ENCODE assay signal across 11 cellular contexts in genomic region chr17:41813699-41814124, GRCh38. TPM values are rescaled to one million over a fixed set of nuclear protein-coding genes. Genes with fewer than 3 reads are reported as not detected.
A peak's percentile ranks its signal among the peaks of the same experiment; 100 is the strongest.
DNase-seq lines count a peak whose midpoint lies in the region; ATAC-seq and TF ChIP-seq lines count a peak whose summit lies in the region.
"Had no signal": no experiment of that assay in that cellular context is flagged by ENCODE, and none has a peak within 500 bp of the region (broad histone marks: within the 10 kb centered on the region; RNA-seq: fewer than 3 reads in every experiment).

No MANE protein-coding gene starts in this region.

- peak overlapping the region; percentile 92 for H3K4me3 ChIP-seq in astrocyte of the spinal cord (ENCODE audit: low read depth, low read length)
- H3K4me3 ChIP-seq in lower lobe of right lung = peak overlapping the region; percentile 84
- H3K4me3 ChIP-seq in tibial artery = peak overlapping the region; percentile 59 to 84

- POLR2A ChIA-PET in activated naive CD8-positive, alpha-beta T cell treated with anti-CD3 and anti-CD28 coated beads, Interleukin-2, amount 10 ng/mL, durations not matched to agents 7 days and 5 days (lab: Charles Lee) = no interaction called here

- no peak for DNase-seq in activated naive CD8-positive, alpha-beta T cell treated with anti-CD3 and anti-CD28 coated beads, Interleukin-2, amount 10 ng/mL, durations not matched to agents 7 days and 5 days
- no peak for DNase-seq in activated naive CD8-positive, alpha-beta T cell treated with anti-CD3 and anti-CD28 coated beads for 36 hours
- no peak for DNase-seq in astrocyte of the spinal cord (ENCODE audit: low read depth, low spot score)
- DNase-seq in lower lobe of right lung = no peak
- no peak for DNase-seq in tibial artery
- DNase-seq in central memory CD4-positive, alpha-beta T cell = no peak
- no peak for DNase-seq in activated CD8-positive, alpha-beta memory T cell treated with anti-CD3 and anti-CD28 coated beads for 24 hours
- DNase-seq: activated CD8-positive, alpha-beta memory T cell treated with anti-CD3 and anti-CD28 coated beads, Interleukin-2, amount 50 U/mL, for 48 hours had no signal

- H3K27me3 ChIP-seq in lower lobe of right lung (ENCODE audit: low read depth) (no peaks in the 10 kb centered on the region), tibial artery (no peaks in the 10 kb centered on the region)

- H3K4me1 ChIP-seq in lower lobe of right lung = peaks cover 27% of the 10 kb centered on the region
- H3K4me1 ChIP-seq in tibial artery = peaks cover 0 to 40% (median 31%) of the 10 kb centered on the region in 4 donors

- H3K36me3 ChIP-seq in lower lobe of right lung (no peaks in the 10 kb centered on the region), tibial artery (peaks cover 0 to 7% (median 0%) of the 10 kb centered on the region in 3 donors)

- H3K9me3 Mint-ChIP-seq in activated naive CD8-positive, alpha-beta T cell treated with anti-CD3 and anti-CD28 coated beads, Interleukin-2, amount 10 ng/mL, durations not matched to agents 7 days and 5 days = no peaks in the 10 kb centered on the region
- no peaks in the 10 kb centered on the region for H3K9me3 Mint-ChIP-seq in activated naive CD8-positive, alpha-beta T cell treated with anti-CD3 and anti-CD28 coated beads for 36 hours
- H3K9me3 Mint-ChIP-seq: stimulated activated naive CD8-positive, alpha-beta T cell treated with anti-CD3 and anti-CD28 coated beads, Interleukin-15, Interleukin-2, amounts not matched to agents 100 ng/mL and 50 ng/mL, for 24 hours had no signal

- H3K4me1 Mint-ChIP-seq in activated naive CD8-positive, alpha-beta T cell treated with anti-CD3 and anti-CD28 coated beads, Interleukin-2, amount 10 ng/mL, durations not matched to agents 7 days and 5 days = peaks cover 8% of the 10 kb centered on the region
- H3K4me1 Mint-ChIP-seq in activated naive CD8-positive, alpha-beta T cell treated with anti-CD3 and anti-CD28 coated beads for 36 hours = peaks cover 23% of the 10 kb centered on the region

- peak overlapping the region; percentile 11 for H3K4me3 Mint-ChIP-seq in activated naive CD8-positive, alpha-beta T cell treated with anti-CD3 and anti-CD28 coated beads, Interleukin-2, amount 10 ng/mL, durations not matched to agents 7 days and 5 days
- no peak overlapping the region for H3K4me3 Mint-ChIP-seq in activated naive CD8-positive, alpha-beta T cell treated with anti-CD3 and anti-CD28 coated beads for 36 hours
- H3K4me3 Mint-ChIP-seq: stimulated activated naive CD8-positive, alpha-beta T cell treated with anti-CD3 and anti-CD28 coated beads, Interleukin-15, Interleukin-2, amounts not matched to agents 100 ng/mL and 50 ng/mL, for 24 hours had no signal

- no peaks in the 10 kb centered on the region for H3K36me3 Mint-ChIP-seq in activated naive CD8-positive, alpha-beta T cell treated with anti-CD3 and anti-CD28 coated beads, Interleukin-2, amount 10 ng/mL, durations not matched to agents 7 days and 5 days
- H3K36me3 Mint-ChIP-seq in activated naive CD8-positive, alpha-beta T cell treated with anti-CD3 and anti-CD28 coated beads for 36 hours = peaks cover 2% of the 10 kb centered on the region

- H3K27ac ChIP-seq in lower lobe of right lung = no peak overlapping the region
- peak overlapping the region; percentile 78 to 80 for H3K27ac ChIP-seq in tibial artery

- H3K27ac Mint-ChIP-seq in activated naive CD8-positive, alpha-beta T cell treated with anti-CD3 and anti-CD28 coated beads, Interleukin-2, amount 10 ng/mL, durations not matched to agents 7 days and 5 days = no peak overlapping the region
- H3K27ac Mint-ChIP-seq in activated naive CD8-positive, alpha-beta T cell treated with anti-CD3 and anti-CD28 coated beads for 36 hours = no peak overlapping the region
- H3K27ac Mint-ChIP-seq: stimulated activated naive CD8-positive, alpha-beta T cell treated with anti-CD3 and anti-CD28 coated beads, Interleukin-15, Interleukin-2, amounts not matched to agents 100 ng/mL and 50 ng/mL, for 24 hours had no signal

- intact Hi-C loops in lower lobe of right lung (cut with DNase I) (no loop called here), tibial artery (cut with DNase I; ENCODE audit: low total_unique reads) (loop anchor here (2.0 to 10.0 kb wide), 2 partner anchors 23 to 51 kb away; partner anchors contain the start of genes KLHL10, KLHL11 and NT5C3B)

- no peak for TF ChIP-seq CTCF in astrocyte of the spinal cord (IDR thresholded peaks at IDR 0.05; ENCODE audit: low read depth, low read length)
- TF ChIP-seq CTCF in lower lobe of right lung (IDR thresholded peaks at IDR 0.05) = no peak
- TF ChIP-seq CTCF in tibial artery (IDR thresholded peaks at IDR 0.05) = no peak

- no peak for ATAC-seq in activated naive CD8-positive, alpha-beta T cell treated with anti-CD3 and anti-CD28 coated beads, Interleukin-2, amount 10 ng/mL, durations not matched to agents 7 days and 5 days (ENCODE audit: low read depth)
- no peak for ATAC-seq in lower lobe of right lung
- no peak for ATAC-seq in HG02571 (IDR thresholded peaks at IDR 0.05; ENCODE audit: unreplicated experiment)

- H3K9me3 ChIP-seq in lower lobe of right lung = no peaks in the 10 kb centered on the region
- no peaks in the 10 kb centered on the region for H3K9me3 ChIP-seq in tibial artery

- in situ Hi-C loops in astrocyte of the spinal cord (cut with HindIII; ENCODE audit: low sequenced_read_pairs) = no loop called here

- peaks cover 13% of the 10 kb centered on the region for H3K27me3 Mint-ChIP-seq in activated naive CD8-positive, alpha-beta T cell treated with anti-CD3 and anti-CD28 coated beads, Interleukin-2, amount 10 ng/mL, durations not matched to agents 7 days and 5 days
- H3K27me3 Mint-ChIP-seq in activated naive CD8-positive, alpha-beta T cell treated with anti-CD3 and anti-CD28 coated beads for 36 hours = peaks cover 7% of the 10 kb centered on the region

RNA-seq across cellular contexts. Expression of gene FKBP10, which starts 0.9 kb away (rescaled TPM):
- total RNA-seq in activated naive CD8-positive, alpha-beta T cell treated with anti-CD3 and anti-CD28 coated beads, Interleukin-2, amount 10 ng/mL, durations not matched to agents 7 days and 5 days = under 1 TPM; 0.53 to 0.94 TPM
- under 1 TPM; 0.48 to 0.89 TPM for total RNA-seq in activated naive CD8-positive, alpha-beta T cell treated with anti-CD3 and anti-CD28 coated beads for 36 hours
- total RNA-seq in lower lobe of right lung = 27.4 TPM

RNA-seq across cellular contexts. Expression of gene P3H4, which starts 2.0 kb away (rescaled TPM):
- total RNA-seq in activated naive CD8-positive, alpha-beta T cell treated with anti-CD3 and anti-CD28 coated beads, Interleukin-2, amount 10 ng/mL, durations not matched to agents 7 days and 5 days = 1 to 10 TPM; 3.2 to 3.7 TPM
- 1 to 10 TPM; 1.5 to 1.8 TPM for total RNA-seq in activated naive CD8-positive, alpha-beta T cell treated with anti-CD3 and anti-CD28 coated beads for 36 hours
- 9.2 TPM for total RNA-seq in lower lobe of right lung

RNA-seq across cellular contexts. Expression of gene NT5C3B, which starts 22.3 kb away (rescaled TPM):
- 10 to 100 TPM; 30.1 to 35.4 TPM for total RNA-seq in activated naive CD8-positive, alpha-beta T cell treated with anti-CD3 and anti-CD28 coated beads, Interleukin-2, amount 10 ng/mL, durations not matched to agents 7 days and 5 days
- total RNA-seq in activated naive CD8-positive, alpha-beta T cell treated with anti-CD3 and anti-CD28 coated beads for 36 hours = 10 to 100 TPM; 52.8 to 56.7 TPM
- 32.0 TPM for total RNA-seq in lower lobe of right lung

RNA-seq across cellular contexts. Expression of gene KLHL10, which starts 23.9 kb away (rescaled TPM):
- not detected for total RNA-seq in activated naive CD8-positive, alpha-beta T cell treated with anti-CD3 and anti-CD28 coated beads, Interleukin-2, amount 10 ng/mL, durations not matched to agents 7 days and 5 days
- under 1 TPM; 0.19 to 0.30 TPM for total RNA-seq in activated naive CD8-positive, alpha-beta T cell treated with anti-CD3 and anti-CD28 coated beads for 36 hours
- 0.50 TPM for total RNA-seq in lower lobe of right lung
- total RNA-seq: LHCN-M2 had no signal

RNA-seq across cellular contexts. Expression of gene JUP, which starts 27.2 kb away (rescaled TPM):
- 10 to 100 TPM; 10.1 to 12.8 TPM for total RNA-seq in activated naive CD8-positive, alpha-beta T cell treated with anti-CD3 and anti-CD28 coated beads, Interleukin-2, amount 10 ng/mL, durations not matched to agents 7 days and 5 days
- total RNA-seq in activated naive CD8-positive, alpha-beta T cell treated with anti-CD3 and anti-CD28 coated beads for 36 hours = 1 to 10 TPM; 2.7 to 3.7 TPM
- total RNA-seq in lower lobe of right lung = 92.5 TPM
- total RNA-seq: LHCN-M2 had no signal

Comparison
In these comparisons a context has a peak if more than half of its experiments do, and no peak if none do; other contexts are left out.
1. RNA of gene FKBP10, which starts 0.9 kb away (total RNA-seq): 27.4 TPM in lower lobe of right lung (single experiment); 0.53 to 0.94 TPM in activated naive CD8-positive, alpha-beta T cell treated with anti-CD3 and anti-CD28 coated beads, Interleukin-2, amount 10 ng/mL, durations not matched to agents 7 days and 5 days and 0.48 to 0.89 TPM in activated naive CD8-positive, alpha-beta T cell treated with anti-CD3 and anti-CD28 coated beads for 36 hours; every median in the first group is over 10 times any median in the second.
2. Peak in every context shown above with its lines, with median percentiles within 50 percentile points of each other: H3K4me3 ChIP-seq.